17 cellular contexts compared by ENCODE assay signal in the genomic region with DNA sequence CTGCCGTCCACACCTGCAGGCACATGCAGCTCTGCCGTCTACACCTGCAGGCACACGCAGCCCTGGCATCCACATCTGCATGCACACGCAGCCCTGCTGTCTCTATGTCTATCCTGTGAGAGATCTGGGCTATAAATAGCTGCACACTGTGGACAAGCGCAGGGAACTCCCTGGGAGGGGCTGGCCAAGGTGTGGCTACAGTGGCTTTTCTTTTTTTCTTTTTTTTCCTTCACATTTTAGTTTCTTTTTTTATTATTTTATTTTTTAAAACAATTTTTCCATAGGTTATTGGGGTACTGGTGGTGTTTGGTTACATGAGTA. TPM values are rescaled to one million over a fixed set of nuclear protein-coding genes. Genes with fewer than 3 reads are reported as not detected.
DNase-seq lines count a peak whose midpoint lies in the region; ATAC-seq and TF ChIP-seq lines count a peak whose summit lies in the region.
"Had no signal": no experiment of that assay in that cellular context is flagged by ENCODE, and none has a peak within 500 bp of the region (broad histone marks: within the 10 kb centered on the region; RNA-seq: fewer than 3 reads in every experiment).

No MANE protein-coding gene starts in this region.

- H3K9ac ChIP-seq in Loucy (ENCODE audit: low read depth, low read length, poor library complexity, severe bottlenecking), result no peak overlapping the region

- H3K27me3 Mint-ChIP-seq in T-helper 2 cell treated with Interferon-gamma antibody and Interleukin-4, amounts not matched to agents 5 μg/mL and 100 μg/mL, for 36 hours (ENCODE audit: low read depth), result peaks cover 2% of the 10 kb centered on the region

- H4K20me1 ChIP-seq in Loucy (ENCODE audit: insufficient read depth, low read length, poor library complexity, severe bottlenecking), result no peaks in the 10 kb centered on the region

- H3K4me1 ChIP-seq in Loucy (ENCODE audit: insufficient read depth, low read length, poor library complexity, severe bottlenecking), result peaks cover 11% of the 10 kb centered on the region
- H3K4me1 ChIP-seq in heart right ventricle, result peaks cover 0 to 54% (median 18%) of the 10 kb centered on the region in 9 donors
- H3K4me1 ChIP-seq in neutrophil (ENCODE audit: control insufficient read depth in 1 of 2, insufficient read depth in 1 of 2, low read depth in 1 of 2, low read length in 1 of 2), result peaks cover 31 to 39% of the 10 kb centered on the region in 2 experiments
- H3K4me1 ChIP-seq: Peyer's patch had no signal

- H3K9me3 ChIP-seq in Loucy (ENCODE audit: insufficient read depth, low read depth, low read length), result peaks cover 31% of the 10 kb centered on the region; the same call in 1 of the 2 replicates
- H3K9me3 ChIP-seq in heart right ventricle, result peaks cover 0 to 38% (median 6%) of the 10 kb centered on the region in 11 donors
- H3K9me3 ChIP-seq in neutrophil, result peaks cover 12% of the 10 kb centered on the region

- H3K36me3 ChIP-seq in Loucy (ENCODE audit: insufficient read depth, low read length), result peaks cover 18% of the 10 kb centered on the region
- H3K36me3 ChIP-seq in heart right ventricle, result peaks cover 0 to 15% (median 5%) of the 10 kb centered on the region in 9 donors
- no peaks in the 10 kb centered on the region for H3K36me3 ChIP-seq in neutrophil
- H3K36me3 ChIP-seq: Peyer's patch had no signal

- peak overlapping the region; percentile 27 for H3K4me3 Mint-ChIP-seq in T-helper 2 cell treated with Interferon-gamma antibody and Interleukin-4, amounts not matched to agents 5 μg/mL and 100 μg/mL, for 36 hours

- no peak for DNase-seq in T-helper 2 cell treated with Interferon-gamma antibody and Interleukin-4, amounts not matched to agents 5 μg/mL and 100 μg/mL, for 36 hours (ENCODE audit: low spot score)
- DNase-seq in T-helper 2 cell (no peak), heart right ventricle (no peak), MV-4-11 (lab: John Stamatoyannopoulos, UW) (no peak)
- DNase-seq: HCEC 1CT, Karpas-422, NCI-H1436, NCI-H2081, NCI-H510A treated with DMSO at 0.1 percent for 48 hours, Peyer's patch had no signal

- H3K79me2 ChIP-seq in Loucy (ENCODE audit: insufficient read depth, low read length), result no peaks in the 10 kb centered on the region

- peaks cover 7% of the 10 kb centered on the region for H3K4me1 Mint-ChIP-seq in T-helper 2 cell treated with Interferon-gamma antibody and Interleukin-4, amounts not matched to agents 5 μg/mL and 100 μg/mL, for 36 hours (ENCODE audit: low read depth)

- WGBS in heart right ventricle, 2 donors, result 47 to 69% methylated on average over 5 of the region's 5 CpGs

- peak in 5 of 8 donors; percentile 29 to 64 (median 38) for ATAC-seq in heart right ventricle
- no peak for ATAC-seq in GM21737 (IDR thresholded peaks at IDR 0.05; ENCODE audit: unreplicated experiment)
- ATAC-seq in HG03439 (IDR thresholded peaks at IDR 0.05; ENCODE audit: unreplicated experiment), result no peak
- ATAC-seq: GM12878 had no signal

- peak overlapping the region in 8 of 10 donors; percentile 55 to 88 (median 78) for H3K27ac ChIP-seq in heart right ventricle
- H3K27ac ChIP-seq in neutrophil, result peak overlapping the region; percentile 46
- H3K27ac ChIP-seq: 22Rv1, C4-2B, Peyer's patch had no signal

- H3K36me3 Mint-ChIP-seq in T-helper 2 cell treated with Interferon-gamma antibody and Interleukin-4, amounts not matched to agents 5 μg/mL and 100 μg/mL, for 36 hours (ENCODE audit: low read depth), result peaks cover 32% of the 10 kb centered on the region

- no peaks in the 10 kb centered on the region for H3F3A ChIP-seq in Loucy (ENCODE audit: low read depth)

- intact Hi-C loops in heart right ventricle (cut with DNase I), result loop anchor here in 1 of 10 donors (2.0 kb wide), 1 partner anchor 41 kb away; the partner anchor contains the start of gene TMEM182

- H3K27me3 ChIP-seq in Loucy (ENCODE audit: insufficient read depth, low read length, poor library complexity, severe bottlenecking) (no peaks in the 10 kb centered on the region), heart right ventricle (no peaks in the 10 kb centered on the region), neutrophil (no peaks in the 10 kb centered on the region)
- H3K27me3 ChIP-seq: Peyer's patch had no signal

- H2AFZ ChIP-seq in Loucy (ENCODE audit: low read length), result no peak overlapping the region

- H3K4me2 ChIP-seq in Loucy (ENCODE audit: low read depth, low read length, poor library complexity, severe bottlenecking), result peak overlapping the region; percentile 31

- TF ChIP-seq CTCF in Loucy (conservative IDR thresholded peaks at IDR 0.05; ENCODE audit: low read length) (no peak), heart right ventricle (IDR thresholded peaks at IDR 0.05) (no peak), neutrophil (IDR thresholded peaks at IDR 0.05) (no peak)

- no peaks in the 10 kb centered on the region for H3K9me2 ChIP-seq in Loucy (replicated peaks; ENCODE audit: low read depth, low read length)

- H3K27ac Mint-ChIP-seq in T-helper 2 cell treated with Interferon-gamma antibody and Interleukin-4, amounts not matched to agents 5 μg/mL and 100 μg/mL, for 36 hours, result no peak overlapping the region

- H3K4me3 ChIP-seq in Loucy (ENCODE audit: low read length, poor library complexity, severe bottlenecking) (peak overlapping the region; percentile 2), heart right ventricle (no peak overlapping the region), neutrophil (ENCODE audit: low read depth in 1 of 2, low read length in 1 of 2) (no peak overlapping the region)
- H3K4me3 ChIP-seq: GM12878, Peyer's patch had no signal

- peaks cover 45% of the 10 kb centered on the region for H3K9me3 Mint-ChIP-seq in T-helper 2 cell treated with Interferon-gamma antibody and Interleukin-4, amounts not matched to agents 5 μg/mL and 100 μg/mL, for 36 hours

RNA-seq across cellular contexts. Expression of gene TMEM182, which starts 42.0 kb away (rescaled TPM):
- total RNA-seq in heart right ventricle, result 100 to 1,000 TPM; 142 to 225 (median 191) TPM
- polyA plus RNA-seq in heart right ventricle, result 10 to 100 TPM; 10.1 to 39.4 TPM

Comparison
In these comparisons a context has a peak if more than half of its experiments do, and no peak if none do; other contexts are left out.
1. ATAC-seq: peak in heart right ventricle (5 of 8); none in GM21737 (single experiment) and HG03439 (single experiment).